ENCODE assay signal across 10 cellular contexts in genomic region chr11:73217131-73217809, GRCh38. TPM values are rescaled to one million over a fixed set of nuclear protein-coding genes. Genes with fewer than 3 reads are reported as not detected.
DNase-seq lines count a peak whose midpoint lies in the region; ATAC-seq and TF ChIP-seq lines count a peak whose summit lies in the region.
"Had no signal": no experiment of that assay in that cellular context is flagged by ENCODE, and none has a peak within 500 bp of the region (broad histone marks: within the 10 kb centered on the region; RNA-seq: fewer than 3 reads in every experiment).

No MANE protein-coding gene starts in this region.

- H3K9me3 ChIP-seq in CD8-positive, alpha-beta memory T cell (ENCODE audit: low read length) = no peaks in the 10 kb centered on the region
- no peaks in the 10 kb centered on the region for H3K9me3 ChIP-seq in RWPE2 (ENCODE audit: severe bottlenecking)
- no peaks in the 10 kb centered on the region for H3K9me3 ChIP-seq in ovary

- no peak overlapping the region for H3K27ac Mint-ChIP-seq in CD8-positive, alpha-beta memory T cell
- H3K27ac Mint-ChIP-seq: activated CD8-positive, alpha-beta memory T cell treated with anti-CD3 and anti-CD28 coated beads, Interleukin-2, amount 10 ng/mL, durations not matched to agents 7 days and 5 days had no signal

- peaks cover 23 to 25% of the 10 kb centered on the region in 2 donors for H3K27me3 Mint-ChIP-seq in CD8-positive, alpha-beta memory T cell

- no peak for TF ChIP-seq EP300 in ovary (IDR thresholded peaks at IDR 0.05)

- no peaks in the 10 kb centered on the region for H3K27me3 ChIP-seq in CD8-positive, alpha-beta memory T cell (ENCODE audit: insufficient read depth, low read length, poor library complexity, severe bottlenecking)
- H3K27me3 ChIP-seq in RWPE2 (ENCODE audit: insufficient read depth, poor library complexity, severe bottlenecking) (no peaks in the 10 kb centered on the region), ovary (no peaks in the 10 kb centered on the region)

- peak overlapping the region in 5 of 7 donors; percentile 2 to 82 (median 42) for H3K4me3 Mint-ChIP-seq in CD8-positive, alpha-beta memory T cell

- CTCF ChIA-PET in CD8-positive, alpha-beta memory T cell (lab: Charles Lee) = no interaction called here

- no peak for TF ChIP-seq POLR2A in ovary (IDR thresholded peaks at IDR 0.05)

- intact Hi-C loops in ovary (cut with DNase I) = no loop called here

- no peaks in the 10 kb centered on the region for H3K9me3 Mint-ChIP-seq in CD8-positive, alpha-beta memory T cell

- no peak for TF ChIP-seq CTCF in RWPE2 (IDR thresholded peaks at IDR 0.05; ENCODE audit: poor library complexity, severe bottlenecking)
- TF ChIP-seq CTCF in ovary (IDR thresholded peaks at IDR 0.05) = no peak

- no peaks in the 10 kb centered on the region for H3K36me3 ChIP-seq in CD8-positive, alpha-beta memory T cell (ENCODE audit: insufficient read depth, low read length)
- no peaks in the 10 kb centered on the region for H3K36me3 ChIP-seq in RWPE2 (ENCODE audit: low read depth)
- H3K36me3 ChIP-seq in ovary = no peaks in the 10 kb centered on the region

- no peaks in the 10 kb centered on the region for H3K36me3 Mint-ChIP-seq in CD8-positive, alpha-beta memory T cell
- H3K36me3 Mint-ChIP-seq: activated CD8-positive, alpha-beta memory T cell treated with anti-CD3 and anti-CD28 coated beads, Interleukin-2, amount 10 ng/mL, durations not matched to agents 7 days and 5 days had no signal

- no peak for ATAC-seq in RWPE2 (ENCODE audit: low read depth)

- no peak overlapping the region for H3K4me3 ChIP-seq in CD8-positive, alpha-beta memory T cell (ENCODE audit: low read length)
- H3K4me3 ChIP-seq in RWPE2 (ENCODE audit: severe bottlenecking) (peak overlapping the region; percentile 37), ovary (no peak overlapping the region)

- H3K4me1 Mint-ChIP-seq in CD8-positive, alpha-beta memory T cell = peaks cover 0 to 15% (median 9%) of the 10 kb centered on the region in 3 donors

- 39 to 49% (median 42%) methylated on average over 15 of the region's 15 CpGs for WGBS in ovary, 3 donors

- H3K27ac ChIP-seq in CD8-positive, alpha-beta memory T cell (ENCODE audit: low read depth, low read length) = no peak overlapping the region
- peak overlapping the region; percentile 3 for H3K27ac ChIP-seq in RWPE2 (ENCODE audit: poor library complexity, severe bottlenecking)
- H3K27ac ChIP-seq in ovary = no peak overlapping the region

- H3K4me1 ChIP-seq in CD8-positive, alpha-beta memory T cell (ENCODE audit: insufficient read depth, low read length) = no peaks in the 10 kb centered on the region
- H3K4me1 ChIP-seq in RWPE2 (ENCODE audit: insufficient read depth, poor library complexity, severe bottlenecking) = no peaks in the 10 kb centered on the region
- H3K4me1 ChIP-seq in ovary (ENCODE audit: insufficient read depth) = peaks cover 14% of the 10 kb centered on the region

- POLR2A ChIA-PET in CD8-positive, alpha-beta memory T cell (lab: Charles Lee) = no interaction called here

- no peak for DNase-seq in CD8-positive, alpha-beta memory T cell
- DNase-seq in RWPE2 (ENCODE audit: low spot score) = peak; percentile 30
- DNase-seq in globus pallidus (ENCODE audit: low spot score) = peak; percentile 18
- DNase-seq in ovary = peak; percentile 34 to 75 (median 60)
- DNase-seq in NCI-H2081 treated with DMSO at 0.1 percent for 48 hours (lab: John Stamatoyannopoulos, UW) = no peak
- DNase-seq in stimulated activated CD4-positive, alpha-beta T cell treated with anti-CD3 and anti-CD28 coated beads, Interleukin-4, amount 100 ng/mL, for 24 hours = no peak
- no peak for DNase-seq in DMS53 (lab: John Stamatoyannopoulos, UW)
- DNase-seq in D341Med (ENCODE audit: low spot score) = no peak
- DNase-seq: activated CD8-positive, alpha-beta memory T cell treated with anti-CD3 and anti-CD28 coated beads, Interleukin-2, amount 10 ng/mL, durations not matched to agents 7 days and 5 days; effector CD8-positive, alpha-beta T cell had no signal

RNA-seq across cellular contexts. Expression of gene P2RY2, which starts 0.8 kb away (rescaled TPM):
- not detected for total RNA-seq in CD8-positive, alpha-beta memory T cell
- not detected for polyA plus RNA-seq in CD8-positive, alpha-beta memory T cell
- 1 to 10 TPM in 4 of 7 donors, under 1 TPM in 3; 0.48 to 1.6 (median 1.3) TPM for total RNA-seq in ovary
- polyA plus RNA-seq in ovary = 1 to 10 TPM in 1 of 2 donors, under 1 TPM in 1; 0.44 to 1.0 TPM
- total RNA-seq: activated CD8-positive, alpha-beta memory T cell treated with anti-CD3 and anti-CD28 coated beads, Interleukin-2, amount 10 ng/mL, durations not matched to agents 7 days and 5 days had no signal

RNA-seq across cellular contexts. Expression of gene P2RY6, which starts 54.9 kb away (rescaled TPM):
- under 1 TPM; 0.20 to 0.24 TPM for total RNA-seq in CD8-positive, alpha-beta memory T cell
- not detected for polyA plus RNA-seq in CD8-positive, alpha-beta memory T cell
- total RNA-seq in ovary = 1 to 10 TPM in 2 of 7 donors, under 1 TPM in 4, not detected in 1; 0.23 to 1.4 (median 0.62) TPM
- under 1 TPM; 0.57 to 0.79 TPM for polyA plus RNA-seq in ovary
- total RNA-seq: activated CD8-positive, alpha-beta memory T cell treated with anti-CD3 and anti-CD28 coated beads, Interleukin-2, amount 10 ng/mL, durations not matched to agents 7 days and 5 days had no signal

Comparison
In these comparisons a context has a peak if more than half of its experiments do, and no peak if none do; other contexts are left out.
1. DNase-seq: peak in RWPE2 (single experiment), globus pallidus (single experiment) and ovary (5 of 5); none in CD8-positive, alpha-beta memory T cell (0 of 5), NCI-H2081 treated with DMSO at 0.1 percent for 48 hours (single experiment), stimulated activated CD4-positive, alpha-beta T cell treated with anti-CD3 and anti-CD28 coated beads, Interleukin-4, amount 100 ng/mL, for 24 hours (single experiment), DMS53 (single experiment) and D341Med (single experiment).